Comparison of ENCODE assay signal across 12 cellular contexts in the genomic region with DNA sequence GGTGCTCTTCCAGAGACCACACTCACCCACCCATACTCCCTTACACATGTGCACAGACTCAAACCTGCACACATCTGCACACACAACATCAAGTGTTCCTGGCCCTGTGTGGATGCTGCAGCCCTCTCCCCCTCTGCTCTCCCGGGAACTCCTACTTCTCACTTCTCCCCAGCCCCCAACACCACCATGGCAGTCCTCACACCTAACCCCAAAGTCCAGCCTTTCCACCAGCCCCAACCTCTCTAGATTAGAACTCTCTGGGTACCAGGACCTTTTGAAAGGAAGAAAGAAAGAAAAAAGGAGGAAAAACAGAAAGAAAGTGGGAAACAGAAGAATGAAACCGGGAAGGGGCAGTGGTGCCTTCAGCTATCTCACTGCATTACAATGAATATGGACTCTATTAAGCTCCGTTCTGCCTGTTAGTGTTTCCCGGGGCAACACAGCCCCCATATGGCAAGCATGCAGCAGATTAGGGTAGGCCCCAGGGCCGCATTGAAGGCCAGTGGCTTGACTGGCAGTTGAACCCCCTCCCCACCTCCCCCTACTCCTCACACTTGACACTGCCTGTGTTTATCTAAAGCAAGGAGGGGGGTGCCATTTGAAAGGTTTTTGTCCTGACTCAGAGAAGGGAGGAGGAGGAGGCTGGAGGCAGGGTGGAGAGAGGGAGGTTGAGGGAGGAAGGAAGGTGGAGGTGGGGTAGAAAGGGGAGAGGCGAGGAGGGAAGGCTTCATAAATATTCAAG. TPM values are rescaled to one million over a fixed set of nuclear protein-coding genes. Genes with fewer than 3 reads are reported as not detected.
DNase-seq lines count a peak whose midpoint lies in the region; ATAC-seq and TF ChIP-seq lines count a peak whose summit lies in the region.
"Had no signal": no experiment of that assay in that cellular context is flagged by ENCODE, and none has a peak within 500 bp of the region (broad histone marks: within the 10 kb centered on the region; RNA-seq: fewer than 3 reads in every experiment).

No MANE protein-coding gene starts in this region.

- H3K27me3 ChIP-seq in thymus (ENCODE audit: control insufficient read depth, insufficient read depth) (no peaks in the 10 kb centered on the region), body of pancreas (no peaks in the 10 kb centered on the region)

- H3K36me3 ChIP-seq in thymus (ENCODE audit: control insufficient read depth, insufficient read depth) (no peaks in the 10 kb centered on the region), body of pancreas (replicated peaks in 1 of 2; ENCODE audit: insufficient read depth in 1 of 2, low read depth in 2 of 2) (no peaks in the 10 kb centered on the region)

- peaks cover 11% of the 10 kb centered on the region for H3K4me1 Mint-ChIP-seq in activated T-cell treated with anti-CD3 and anti-CD28 coated beads, Interleukin-2, amount 50 U/mL, for 24 hours (ENCODE audit: low read depth)
- peaks cover 15% of the 10 kb centered on the region for H3K4me1 Mint-ChIP-seq in activated T-helper 2 cell treated with anti-CD3 and anti-CD28 coated beads, Interferon-gamma antibody, Interleukin-2, Interleukin-4, amounts not matched to agents 10 μg/mL and 5 μg/mL and 100 μg/mL, durations not matched to agents 14 hours and 24 hours and 36 hours (ENCODE audit: low read depth)

- no peak for TF ChIP-seq CTCF in body of pancreas (IDR thresholded peaks at IDR 0.05)

- H3K36me3 Mint-ChIP-seq in activated T-cell treated with anti-CD3 and anti-CD28 coated beads, Interleukin-2, amount 50 U/mL, for 24 hours (ENCODE audit: low read depth): no peaks in the 10 kb centered on the region
- H3K36me3 Mint-ChIP-seq in activated T-helper 2 cell treated with anti-CD3 and anti-CD28 coated beads, Interferon-gamma antibody, Interleukin-2, Interleukin-4, amounts not matched to agents 10 μg/mL and 5 μg/mL and 100 μg/mL, durations not matched to agents 14 hours and 24 hours and 36 hours (ENCODE audit: low read depth): no peaks in the 10 kb centered on the region

- H3K27ac Mint-ChIP-seq in activated T-cell treated with anti-CD3 and anti-CD28 coated beads, Interleukin-2, amount 50 U/mL, for 24 hours: peak overlapping the region; percentile 16
- peak overlapping the region; percentile 59 for H3K27ac Mint-ChIP-seq in activated T-helper 2 cell treated with anti-CD3 and anti-CD28 coated beads, Interferon-gamma antibody, Interleukin-2, Interleukin-4, amounts not matched to agents 10 μg/mL and 5 μg/mL and 100 μg/mL, durations not matched to agents 14 hours and 24 hours and 36 hours

- 86% methylated on average over 6 of the region's 6 CpGs for WGBS in thymus
- 78 to 86% methylated on average over 6 of the region's 6 CpGs for WGBS in body of pancreas, 2 donors

- no peak for DNase-seq in activated T-cell treated with anti-CD3 and anti-CD28 coated beads, Interleukin-2, amount 50 U/mL, for 24 hours
- no peak for DNase-seq in activated T-cell treated with anti-CD3 and anti-CD28 coated beads, Interleukin-2, amount 50 U/mL, for 48 hours
- DNase-seq in activated T-helper 2 cell treated with anti-CD3 and anti-CD28 coated beads, Interferon-gamma antibody, Interleukin-2, Interleukin-4, amounts not matched to agents 10 μg/mL and 5 μg/mL and 100 μg/mL, durations not matched to agents 14 hours and 24 hours and 36 hours (ENCODE audit: low spot score): no peak
- DNase-seq in kidney glomerular epithelial cell (lab: John Stamatoyannopoulos, UW): peak; percentile 75
- DNase-seq in activated gamma-delta T cell (lab: John Stamatoyannopoulos, UW): no peak
- no peak for DNase-seq in DMS153 (lab: John Stamatoyannopoulos, UW)
- no peak for DNase-seq in body of pancreas
- DNase-seq: activated CD8-positive, alpha-beta memory T cell treated with anti-CD3 and anti-CD28 coated beads, Interleukin-2, amount 50 U/mL, for 48 hours; naive B cell; SHP77; stimulated activated CD8-positive, alpha-beta memory T cell treated with anti-CD3 and anti-CD28 coated beads, Interleukin-4, amount 100 ng/mL, for 48 hours had no signal

- H3K4me3 ChIP-seq in thymus (ENCODE audit: low read length) (no peak overlapping the region), body of pancreas (no peak overlapping the region)

- H3K4me1 ChIP-seq in thymus (ENCODE audit: control insufficient read depth, insufficient read depth, low read length): peaks cover 9% of the 10 kb centered on the region
- no peaks in the 10 kb centered on the region for H3K4me1 ChIP-seq in body of pancreas

- no peaks in the 10 kb centered on the region for H3K9me3 Mint-ChIP-seq in activated T-cell treated with anti-CD3 and anti-CD28 coated beads, Interleukin-2, amount 50 U/mL, for 24 hours
- no peaks in the 10 kb centered on the region for H3K9me3 Mint-ChIP-seq in activated T-helper 2 cell treated with anti-CD3 and anti-CD28 coated beads, Interferon-gamma antibody, Interleukin-2, Interleukin-4, amounts not matched to agents 10 μg/mL and 5 μg/mL and 100 μg/mL, durations not matched to agents 14 hours and 24 hours and 36 hours
- H3K9me3 Mint-ChIP-seq: naive B cell had no signal

- intact Hi-C loops in activated T-helper 2 cell treated with anti-CD3 and anti-CD28 coated beads, Interferon-gamma antibody, Interleukin-2, Interleukin-4, amounts not matched to agents 10 μg/mL and 5 μg/mL and 100 μg/mL, durations not matched to agents 14 hours and 24 hours and 36 hours (cut with micrococcal nuclease): loop anchor here (1.0 kb wide), 1 partner anchor 10 kb away; no protein-coding TSS in a partner anchor
- intact Hi-C loops in body of pancreas (cut with DNase I): no loop called here

- H3K27ac ChIP-seq in thymus (ENCODE audit: low read depth): peak overlapping the region; percentile 8
- no peak overlapping the region for H3K27ac ChIP-seq in body of pancreas

- no peaks in the 10 kb centered on the region for H3K9me3 ChIP-seq in thymus (ENCODE audit: control insufficient read depth)
- no peaks in the 10 kb centered on the region for H3K9me3 ChIP-seq in body of pancreas

- no peak for ATAC-seq in body of pancreas

- H3K27me3 Mint-ChIP-seq in activated T-cell treated with anti-CD3 and anti-CD28 coated beads, Interleukin-2, amount 50 U/mL, for 24 hours: peaks cover 22% of the 10 kb centered on the region
- peaks cover 2% of the 10 kb centered on the region for H3K27me3 Mint-ChIP-seq in activated T-helper 2 cell treated with anti-CD3 and anti-CD28 coated beads, Interferon-gamma antibody, Interleukin-2, Interleukin-4, amounts not matched to agents 10 μg/mL and 5 μg/mL and 100 μg/mL, durations not matched to agents 14 hours and 24 hours and 36 hours (ENCODE audit: low read depth)

- TF ChIP-seq POLR2A in body of pancreas (IDR thresholded peaks at IDR 0.05): no peak

- H3K4me3 Mint-ChIP-seq in activated T-cell treated with anti-CD3 and anti-CD28 coated beads, Interleukin-2, amount 50 U/mL, for 24 hours: no peak overlapping the region
- H3K4me3 Mint-ChIP-seq in activated T-helper 2 cell treated with anti-CD3 and anti-CD28 coated beads, Interferon-gamma antibody, Interleukin-2, Interleukin-4, amounts not matched to agents 10 μg/mL and 5 μg/mL and 100 μg/mL, durations not matched to agents 14 hours and 24 hours and 36 hours (ENCODE audit: low read depth): no peak overlapping the region
- H3K4me3 Mint-ChIP-seq: naive B cell had no signal

RNA-seq across cellular contexts. Expression of gene BOC, which starts 30.1 kb away (rescaled TPM):
- 4.2 and 5.4 TPM in 2 replicates for total RNA-seq in activated T-helper 2 cell treated with anti-CD3 and anti-CD28 coated beads, Interferon-gamma antibody, Interleukin-2, Interleukin-4, amounts not matched to agents 10 μg/mL and 5 μg/mL and 100 μg/mL, durations not matched to agents 14 hours and 24 hours and 36 hours
- polyA plus RNA-seq in thymus: 5.7 TPM
- 10 to 100 TPM; 22.7 to 29.6 TPM for total RNA-seq in body of pancreas
